ENCODE assay signal across 8 cellular contexts in the genomic region with DNA sequence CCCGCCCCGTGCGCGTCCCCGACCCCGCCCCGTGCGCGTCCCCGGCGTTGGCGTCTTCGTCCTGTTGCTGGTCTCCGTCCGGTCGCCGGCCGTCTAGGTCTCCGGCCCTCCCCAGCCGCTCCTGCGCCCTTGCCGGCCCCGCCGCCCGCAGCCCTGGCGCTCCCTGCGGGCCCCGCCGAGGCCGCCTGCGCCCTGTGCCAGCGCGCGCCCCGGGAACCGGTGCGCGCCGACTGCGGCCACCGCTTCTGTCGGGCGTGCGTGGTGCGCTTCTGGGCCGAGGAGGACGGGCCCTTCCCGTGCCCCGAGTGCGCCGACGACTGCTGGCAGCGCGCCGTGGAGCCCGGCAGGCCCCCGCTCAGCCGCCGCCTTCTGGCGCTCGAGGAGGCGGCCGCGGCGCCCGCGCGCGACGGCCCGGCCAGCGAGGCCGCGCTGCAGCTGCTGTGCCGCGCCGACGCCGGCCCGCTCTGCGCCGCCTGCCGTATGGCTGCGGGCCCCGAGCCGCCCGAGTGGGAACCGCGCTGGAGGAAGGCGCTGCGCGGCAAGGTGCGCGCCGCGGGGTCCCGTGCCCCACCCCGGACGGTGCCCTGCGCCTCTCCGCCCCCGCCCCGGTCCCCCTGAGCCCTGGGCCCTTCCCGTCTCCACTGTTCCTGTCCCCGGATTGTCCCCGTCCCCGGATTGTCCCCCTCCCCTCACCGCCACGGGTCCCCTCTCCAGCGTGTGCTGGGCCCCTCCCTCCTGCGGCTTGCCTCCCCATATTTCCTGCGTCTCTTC. TPM values are rescaled to one million over a fixed set of nuclear protein-coding genes. Genes with fewer than 3 reads are reported as not detected.
DNase-seq lines count a peak whose midpoint lies in the region; ATAC-seq, FAIRE-seq and TF ChIP-seq lines count a peak whose summit lies in the region.

Gene RNF187 (plus strand): TSS at position 47 of the 771 bp plus-strand sequence.

- H3K9me3 ChIP-seq in endocrine pancreas (ENCODE audit: control insufficient read depth, low read length): no peaks in the 10 kb centered on the region
- no peaks in the 10 kb centered on the region for H3K9me3 ChIP-seq in mucosa of descending colon

- no peaks in the 10 kb centered on the region for H3K27me3 ChIP-seq in endocrine pancreas (ENCODE audit: control insufficient read depth, insufficient read depth, low read length)

- no peaks in the 10 kb centered on the region for H3K4me1 ChIP-seq in endocrine pancreas (ENCODE audit: control insufficient read depth, insufficient read depth, low read length)
- H3K4me1 ChIP-seq in mucosa of descending colon (ENCODE audit: low read depth): peaks cover 20% of the 10 kb centered on the region

- FAIRE-seq in HTR-8/SVneo (lab: Jason Lieb, UNC): peak; percentile 20

- peak within 1 kb of the TSS; percentile 93 for H3K4me3 Mint-ChIP-seq in stimulated activated effector memory CD8-positive, alpha-beta T cell treated with anti-CD3 and anti-CD28 coated beads, Interleukin-12 subunit alpha, Interleukin-12 subunit beta, amount 100 ng/mL, for 72 hours

- no peaks in the 10 kb centered on the region for H3K9me3 Mint-ChIP-seq in stimulated activated effector memory CD8-positive, alpha-beta T cell treated with anti-CD3 and anti-CD28 coated beads, Interleukin-12 subunit alpha, Interleukin-12 subunit beta, amount 100 ng/mL, for 72 hours

- peaks cover 55% of the 10 kb centered on the region for H3K36me3 Mint-ChIP-seq in stimulated activated effector memory CD8-positive, alpha-beta T cell treated with anti-CD3 and anti-CD28 coated beads, Interleukin-12 subunit alpha, Interleukin-12 subunit beta, amount 100 ng/mL, for 72 hours

- H3K9ac ChIP-seq in endocrine pancreas (ENCODE audit: control insufficient read depth, insufficient read depth, low read length): peak within 1 kb of the TSS; percentile 91

- ATAC-seq in GM21381 (IDR thresholded peaks at IDR 0.05; ENCODE audit: unreplicated experiment) (peak; percentile 60), mucosa of descending colon (peak; percentile 94)
- peak; percentile 60 for ATAC-seq in stimulated activated effector memory CD8-positive, alpha-beta T cell treated with anti-CD3 and anti-CD28 coated beads, Interleukin-12 subunit alpha, Interleukin-12 subunit beta, amount 100 ng/mL, for 72 hours

- H3K4me1 Mint-ChIP-seq in stimulated activated effector memory CD8-positive, alpha-beta T cell treated with anti-CD3 and anti-CD28 coated beads, Interleukin-12 subunit alpha, Interleukin-12 subunit beta, amount 100 ng/mL, for 72 hours: peaks cover 34% of the 10 kb centered on the region

- H3K4me3 ChIP-seq in endocrine pancreas (ENCODE audit: control insufficient read depth, insufficient read depth, low read length): no peak within 1 kb of the TSS
- peak within 1 kb of the TSS; percentile 90 for H3K4me3 ChIP-seq in mucosa of descending colon

- H3K36me3 ChIP-seq in endocrine pancreas (ENCODE audit: control insufficient read depth, insufficient read depth, low read length) (no peaks in the 10 kb centered on the region), mucosa of descending colon (ENCODE audit: low read depth) (no peaks in the 10 kb centered on the region)

- no peak for TF ChIP-seq CTCF in mucosa of descending colon (IDR thresholded peaks at IDR 0.05)

- peak; percentile 87 for DNase-seq in D341Med (ENCODE audit: low spot score)
- peak; percentile 93 for DNase-seq in HTR-8/SVneo (ENCODE audit: insufficient read length, low spot score)
- DNase-seq in activated CD4-positive, CD25-positive, alpha-beta regulatory T cell treated with anti-CD3 and anti-CD28 coated beads, Interleukin-2, amount 50 U/mL, for 72 hours: peak; percentile 91
- DNase-seq in mucosa of descending colon: peak; percentile 93 to 96 (median 95)
- DNase-seq in stimulated activated effector memory CD8-positive, alpha-beta T cell treated with anti-CD3 and anti-CD28 coated beads, Interleukin-12 subunit alpha, Interleukin-12 subunit beta, amount 100 ng/mL, for 72 hours (ENCODE audit: low spot score in 2 of 2): no peak
- no peak for DNase-seq in SW 1271 (lab: John Stamatoyannopoulos, UW)

- intact Hi-C loops in mucosa of descending colon (cut with DNase I, micrococcal nuclease): no loop called here

- peak within 1 kb of the TSS; percentile 100 for H3K27ac Mint-ChIP-seq in stimulated activated effector memory CD8-positive, alpha-beta T cell treated with anti-CD3 and anti-CD28 coated beads, Interleukin-12 subunit alpha, Interleukin-12 subunit beta, amount 100 ng/mL, for 72 hours

RNA-seq across cellular contexts. Expression of gene RNF187, which starts in this region (rescaled TPM):
- 10 to 100 TPM; 67.7 to 84.0 (median 68.4) TPM for total RNA-seq in mucosa of descending colon

Comparison
In these comparisons a context has a peak if more than half of its experiments do, and no peak if none do; other contexts are left out.
1. DNase-seq: peak in D341Med (single experiment), HTR-8/SVneo (single experiment), activated CD4-positive, CD25-positive, alpha-beta regulatory T cell treated with anti-CD3 and anti-CD28 coated beads, Interleukin-2, amount 50 U/mL, for 72 hours (single experiment) and mucosa of descending colon (3 of 3); none in stimulated activated effector memory CD8-positive, alpha-beta T cell treated with anti-CD3 and anti-CD28 coated beads, Interleukin-12 subunit alpha, Interleukin-12 subunit beta, amount 100 ng/mL, for 72 hours (0 of 2) and SW 1271 (0 of 2).
2. Peak in every context shown above with its lines, with median percentiles within 50 percentile points of each other: ATAC-seq.